Comparison of ENCODE assay signal across 1 cellular context in the genomic region with DNA sequence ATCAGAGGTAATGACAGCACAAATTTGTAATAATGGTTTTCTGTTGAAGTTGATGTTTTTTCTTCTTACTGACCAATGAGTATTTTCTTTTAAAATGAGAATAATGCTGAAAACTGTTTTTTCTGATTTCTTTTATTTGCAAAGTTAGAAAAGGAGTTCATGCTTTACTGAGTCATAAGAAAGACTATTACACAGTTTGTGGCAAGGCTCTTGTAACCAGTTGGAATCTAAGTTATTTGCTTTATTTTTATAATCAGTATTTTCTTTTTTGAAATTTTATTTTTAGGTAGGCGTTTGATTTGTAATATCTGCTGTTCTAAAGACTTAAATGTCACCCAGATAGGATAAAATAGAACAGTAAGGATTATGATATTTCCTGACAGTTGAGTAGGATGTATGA.
TF ChIP-seq lines count a peak whose summit lies in the region.

No MANE protein-coding gene starts in this region.

TF ChIP-seq in K562, 482 proteins besides CTCF, POLR2A, EP300 and RAD21 (continued from another document):
- TF ChIP-seq, protein P1, sequence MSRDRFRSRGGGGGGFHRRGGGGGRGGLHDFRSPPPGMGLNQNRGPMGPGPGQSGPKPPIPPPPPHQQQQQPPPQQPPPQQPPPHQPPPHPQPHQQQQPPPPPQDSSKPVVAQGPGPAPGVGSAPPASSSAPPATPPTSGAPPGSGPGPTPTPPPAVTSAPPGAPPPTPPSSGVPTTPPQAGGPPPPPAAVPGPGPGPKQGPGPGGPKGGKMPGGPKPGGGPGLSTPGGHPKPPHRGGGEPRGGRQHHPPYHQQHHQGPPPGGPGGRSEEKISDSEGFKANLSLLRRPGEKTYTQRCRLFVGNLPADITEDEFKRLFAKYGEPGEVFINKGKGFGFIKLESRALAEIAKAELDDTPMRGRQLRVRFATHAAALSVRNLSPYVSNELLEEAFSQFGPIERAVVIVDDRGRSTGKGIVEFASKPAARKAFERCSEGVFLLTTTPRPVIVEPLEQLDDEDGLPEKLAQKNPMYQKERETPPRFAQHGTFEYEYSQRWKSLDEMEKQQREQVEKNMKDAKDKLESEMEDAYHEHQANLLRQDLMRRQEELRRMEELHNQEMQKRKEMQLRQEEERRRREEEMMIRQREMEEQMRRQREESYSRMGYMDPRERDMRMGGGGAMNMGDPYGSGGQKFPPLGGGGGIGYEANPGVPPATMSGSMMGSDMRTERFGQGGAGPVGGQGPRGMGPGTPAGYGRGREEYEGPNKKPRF (IDR thresholded peaks at IDR 0.05; ENCODE audit: low read depth, low read length): no peak
- TF ChIP-seq TGIF2 (CRISPR knock-in tag; IDR thresholded peaks at IDR 0.05): no peak
- TF ChIP-seq, protein P2, sequence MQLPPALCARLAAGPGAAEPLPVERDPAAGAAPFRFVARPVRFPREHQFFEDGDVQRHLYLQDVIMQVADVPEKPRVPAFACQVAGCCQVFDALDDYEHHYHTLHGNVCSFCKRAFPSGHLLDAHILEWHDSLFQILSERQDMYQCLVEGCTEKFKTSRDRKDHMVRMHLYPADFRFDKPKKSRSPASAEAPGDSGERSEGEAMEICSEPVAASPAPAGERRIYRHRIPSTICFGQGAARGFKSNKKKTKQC (CRISPR knock-in tag; IDR thresholded peaks at IDR 0.05): no peak
- no peak for TF ChIP-seq MCM7 (IDR thresholded peaks at IDR 0.05)
- no peak for TF ChIP-seq CREBBP (IDR thresholded peaks at IDR 0.05; ENCODE audit: low read depth, low read length)
- TF ChIP-seq DDX20 (tag; IDR thresholded peaks at IDR 0.05; ENCODE audit: low read depth): no peak
- TF ChIP-seq FUS (optimal IDR thresholded peaks at IDR 0.05; ENCODE audit: low read depth, low read length): no peak
- TF ChIP-seq NCOA6 (IDR thresholded peaks at IDR 0.05): no peak
- no peak for TF ChIP-seq ZC3H4 (CRISPR knock-in tag; IDR thresholded peaks at IDR 0.05; ENCODE audit: borderline replicate concordance)
- no peak for TF ChIP-seq CTBP1 (IDR thresholded peaks at IDR 0.05; ENCODE audit: borderline replicate concordance)
- no peak for TF ChIP-seq ZNF766 (CRISPR knock-in tag; conservative IDR thresholded peaks at IDR 0.05)
- no peak for TF ChIP-seq ESRRA (IDR thresholded peaks at IDR 0.05; ENCODE audit: borderline replicate concordance, low read depth)
- TF ChIP-seq NFXL1 (CRISPR knock-in tag; IDR thresholded peaks at IDR 0.05): no peak
- TF ChIP-seq, protein P3, sequence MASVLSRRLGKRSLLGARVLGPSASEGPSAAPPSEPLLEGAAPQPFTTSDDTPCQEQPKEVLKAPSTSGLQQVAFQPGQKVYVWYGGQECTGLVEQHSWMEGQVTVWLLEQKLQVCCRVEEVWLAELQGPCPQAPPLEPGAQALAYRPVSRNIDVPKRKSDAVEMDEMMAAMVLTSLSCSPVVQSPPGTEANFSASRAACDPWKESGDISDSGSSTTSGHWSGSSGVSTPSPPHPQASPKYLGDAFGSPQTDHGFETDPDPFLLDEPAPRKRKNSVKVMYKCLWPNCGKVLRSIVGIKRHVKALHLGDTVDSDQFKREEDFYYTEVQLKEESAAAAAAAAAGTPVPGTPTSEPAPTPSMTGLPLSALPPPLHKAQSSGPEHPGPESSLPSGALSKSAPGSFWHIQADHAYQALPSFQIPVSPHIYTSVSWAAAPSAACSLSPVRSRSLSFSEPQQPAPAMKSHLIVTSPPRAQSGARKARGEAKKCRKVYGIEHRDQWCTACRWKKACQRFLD (CRISPR knock-in tag; IDR thresholded peaks at IDR 0.05): no peak
- TF ChIP-seq ZNF282 (CRISPR knock-in tag; IDR thresholded peaks at IDR 0.05): no peak
- TF ChIP-seq U2AF1 (optimal IDR thresholded peaks at IDR 0.05; ENCODE audit: low read depth, low read length): no peak
- TF ChIP-seq, protein P4, sequence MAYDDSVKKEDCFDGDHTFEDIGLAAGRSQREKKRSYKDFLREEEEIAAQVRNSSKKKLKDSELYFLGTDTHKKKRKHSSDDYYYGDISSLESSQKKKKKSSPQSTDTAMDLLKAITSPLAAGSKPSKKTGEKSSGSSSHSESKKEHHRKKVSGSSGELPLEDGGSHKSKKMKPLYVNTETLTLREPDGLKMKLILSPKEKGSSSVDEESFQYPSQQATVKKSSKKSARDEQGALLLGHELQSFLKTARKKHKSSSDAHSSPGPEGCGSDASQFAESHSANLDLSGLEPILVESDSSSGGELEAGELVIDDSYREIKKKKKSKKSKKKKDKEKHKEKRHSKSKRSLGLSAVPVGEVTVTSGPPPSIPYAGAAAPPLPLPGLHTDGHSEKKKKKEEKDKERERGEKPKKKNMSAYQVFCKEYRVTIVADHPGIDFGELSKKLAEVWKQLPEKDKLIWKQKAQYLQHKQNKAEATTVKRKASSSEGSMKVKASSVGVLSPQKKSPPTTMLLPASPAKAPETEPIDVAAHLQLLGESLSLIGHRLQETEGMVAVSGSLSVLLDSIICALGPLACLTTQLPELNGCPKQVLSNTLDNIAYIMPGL (CRISPR knock-in tag; IDR thresholded peaks at IDR 0.05): no peak
